ENCODE assay signal across 26 cellular contexts in the genomic region with DNA sequence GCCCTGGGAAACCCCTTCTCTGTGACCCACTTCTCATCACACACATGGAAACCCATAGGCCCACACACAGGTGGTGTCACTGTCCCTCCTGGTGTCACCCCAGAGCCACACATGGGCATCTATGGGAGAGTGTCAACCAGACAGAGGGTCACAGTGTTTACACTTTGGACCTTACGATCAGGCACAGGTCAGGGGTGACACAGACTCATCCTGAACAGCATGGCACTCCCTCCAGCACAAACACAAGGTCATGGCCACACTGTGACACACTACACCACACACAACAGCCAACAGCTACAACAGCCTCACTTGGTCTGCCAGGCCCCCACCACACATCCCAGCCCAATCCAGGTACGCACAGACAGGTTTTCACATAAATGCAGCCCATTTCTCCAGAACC. TPM values are rescaled to one million over a fixed set of nuclear protein-coding genes. Genes with fewer than 3 reads are reported as not detected.
"Had no signal": no experiment of that assay in that cellular context is flagged by ENCODE, and none has a peak within 500 bp of the region (broad histone marks: within the 10 kb centered on the region; RNA-seq: fewer than 3 reads in every experiment).

No MANE protein-coding gene starts in this region.

- ATAC-seq: activated CD4-positive, alpha-beta T cell treated with anti-CD3 and anti-CD28 coated beads for 36 hours; activated T-helper 17 cell treated with anti-CD3 and anti-CD28 coated beads, Interleukin-2, amount 50 U/mL, for 72 hours had no signal

- H3K4me2 ChIP-seq: KMS-11 had no signal

- H3K4me3 Mint-ChIP-seq: activated CD4-positive, alpha-beta memory T cell treated with anti-CD3 and anti-CD28 coated beads, Interleukin-2, amount 10 ng/mL, durations not matched to agents 7 days and 5 days; activated CD4-positive, alpha-beta T cell treated with anti-CD3 and anti-CD28 coated beads for 36 hours; activated naive CD4-positive, alpha-beta T cell treated with anti-CD3 and anti-CD28 coated beads for 36 hours; activated naive CD8-positive, alpha-beta T cell treated with anti-CD3 and anti-CD28 coated beads for 36 hours; activated T-helper 17 cell treated with anti-CD3 and anti-CD28 coated beads, Interleukin-2, amount 50 U/mL, for 72 hours had no signal

- H3K36me3 ChIP-seq: brain microvascular endothelial cell had no signal

- DNase-seq: activated CD4-positive, alpha-beta memory T cell treated with anti-CD3 and anti-CD28 coated beads, Interleukin-2, amount 10 ng/mL, durations not matched to agents 7 days and 5 days; activated CD4-positive, alpha-beta T cell treated with anti-CD3 and anti-CD28 coated beads for 36 hours; activated CD4-positive, alpha-beta T cell treated with anti-CD3 and anti-CD28 coated beads, Interleukin-2, amount 50 U/mL, for 1 hour; activated gamma-delta T cell; activated naive CD4-positive, alpha-beta T cell treated with anti-CD3 and anti-CD28 coated beads for 36 hours; activated naive CD8-positive, alpha-beta T cell treated with anti-CD3 and anti-CD28 coated beads for 36 hours; activated T-cell treated with anti-CD3 and anti-CD28 coated beads for 4 hours; activated T-cell treated with anti-CD3 and anti-CD28 coated beads, Interleukin-2, amount 50 U/mL, for 48 hours; brain microvascular endothelial cell; caudate nucleus; NCI-H1092; NCI-H1417; NCI-H1930; NCI-H345; NCI-H510A; NCI-H526 treated with DMSO at 0.1 percent for 48 hours; SIG-M5; T-helper 2 cell; T1000; WERI-Rb-1 had no signal

- H3K27ac Mint-ChIP-seq: activated CD4-positive, alpha-beta memory T cell treated with anti-CD3 and anti-CD28 coated beads, Interleukin-2, amount 10 ng/mL, durations not matched to agents 7 days and 5 days; activated CD4-positive, alpha-beta T cell treated with anti-CD3 and anti-CD28 coated beads for 36 hours; activated naive CD4-positive, alpha-beta T cell treated with anti-CD3 and anti-CD28 coated beads for 36 hours; activated naive CD8-positive, alpha-beta T cell treated with anti-CD3 and anti-CD28 coated beads for 36 hours; activated T-helper 17 cell treated with anti-CD3 and anti-CD28 coated beads, Interleukin-2, amount 50 U/mL, for 72 hours had no signal

- H3K27ac ChIP-seq: brain microvascular endothelial cell, KMS-11, WERI-Rb-1 had no signal

- H3K9me3 Mint-ChIP-seq: activated CD4-positive, alpha-beta memory T cell treated with anti-CD3 and anti-CD28 coated beads, Interleukin-2, amount 10 ng/mL, durations not matched to agents 7 days and 5 days; activated naive CD4-positive, alpha-beta T cell treated with anti-CD3 and anti-CD28 coated beads for 36 hours; activated naive CD8-positive, alpha-beta T cell treated with anti-CD3 and anti-CD28 coated beads for 36 hours; activated T-helper 17 cell treated with anti-CD3 and anti-CD28 coated beads, Interleukin-2, amount 50 U/mL, for 72 hours had no signal

- H3K9ac ChIP-seq: KMS-11 had no signal

- H3K36me3 Mint-ChIP-seq: activated naive CD8-positive, alpha-beta T cell treated with anti-CD3 and anti-CD28 coated beads for 36 hours had no signal

RNA-seq across cellular contexts. Expression of gene TLX1, which starts 6.2 kb away (rescaled TPM):
- total RNA-seq: activated CD4-positive, alpha-beta memory T cell treated with anti-CD3 and anti-CD28 coated beads, Interleukin-2, amount 10 ng/mL, durations not matched to agents 7 days and 5 days; activated CD4-positive, alpha-beta T cell treated with anti-CD3 and anti-CD28 coated beads for 36 hours; activated CD8-positive, alpha-beta memory T cell treated with anti-CD3 and anti-CD28 coated beads for 36 hours; activated naive CD4-positive, alpha-beta T cell treated with anti-CD3 and anti-CD28 coated beads for 36 hours; activated naive CD8-positive, alpha-beta T cell treated with anti-CD3 and anti-CD28 coated beads for 36 hours; activated T-helper 17 cell treated with anti-CD3 and anti-CD28 coated beads, Interleukin-2, amount 50 U/mL, for 72 hours; MCF 10A; OCI-LY7; RPMI7951 had no signal
